ENCODE assay signal across 31 cellular contexts in the genomic region with DNA sequence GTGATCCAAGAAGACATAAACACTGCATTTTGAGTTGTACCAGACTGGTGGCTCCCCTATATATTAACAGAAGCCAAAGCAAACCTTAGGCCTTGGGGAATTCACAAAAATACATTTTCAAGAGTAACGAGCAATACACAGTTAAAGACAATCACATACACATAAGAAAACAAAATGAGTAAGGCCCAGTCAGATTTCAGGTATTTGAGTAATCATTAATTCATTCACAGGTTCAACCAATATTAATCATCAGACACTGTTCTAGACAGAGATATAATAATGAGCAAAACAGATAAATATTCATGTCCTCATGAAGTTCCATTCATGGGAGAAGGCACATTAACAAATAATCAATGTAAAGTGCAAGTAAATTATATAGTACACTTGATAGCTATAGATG. TPM values are rescaled to one million over a fixed set of nuclear protein-coding genes. Genes with fewer than 3 reads are reported as not detected.
"Had no signal": no experiment of that assay in that cellular context is flagged by ENCODE, and none has a peak within 500 bp of the region (broad histone marks: within the 10 kb centered on the region; RNA-seq: fewer than 3 reads in every experiment).

No MANE protein-coding gene starts in this region.

- H2AFZ ChIP-seq: hepatocyte, parathyroid adenoma had no signal

- H3K36me3 ChIP-seq: prostate gland had no signal

- H3K4me2 ChIP-seq: hepatocyte had no signal

- ATAC-seq: gastroesophageal sphincter; heart left ventricle; left ventricle myocardium superior; lower lobe of right lung; mucosa of descending colon; natural killer cell treated with Interleukin-12 subunit alpha and Interleukin-12 subunit beta and Interleukin-15 and Interleukin-18, amount 100 ng/mL, for 72 hours; right cardiac atrium; stimulated activated effector memory CD8-positive, alpha-beta T cell treated with anti-CD3 and anti-CD28 coated beads, Interleukin-12 subunit alpha, Interleukin-12 subunit beta, amount 100 ng/mL, for 72 hours had no signal

- H3K9me3 ChIP-seq: gastroesophageal sphincter, lower lobe of right lung, mucosa of descending colon, prostate gland, sigmoid colon, stomach, testis, tibial artery, upper lobe of left lung had no signal

- FAIRE-seq: colon, urothelium cell line had no signal

- H3K27me3 ChIP-seq: gastroesophageal sphincter, heart left ventricle, hepatocyte, sigmoid colon, stomach, testis, tibial artery, upper lobe of left lung had no signal

- H3K27ac ChIP-seq: gastroesophageal sphincter, heart left ventricle, hepatocyte, lower lobe of right lung, parathyroid adenoma, prostate gland, sigmoid colon, stomach, testis, tibial artery, upper lobe of left lung had no signal

- H3K4me1 ChIP-seq: gastroesophageal sphincter, heart left ventricle, lower lobe of right lung, parathyroid adenoma, prostate gland, sigmoid colon, stomach, testis, tibial artery, upper lobe of left lung had no signal

- DNase-seq: caudate nucleus; cerebellar nuclear complex; effector CD8-positive, alpha-beta T cell; endodermal cell; heart left ventricle; left ventricle myocardium superior; lower lobe of right lung; mucosa of descending colon; naive B cell; right cardiac atrium; sigmoid colon; stimulated activated CD4-positive, alpha-beta T cell treated with anti-CD3 and anti-CD28 coated beads, Interleukin-2, amount 100 ng/mL, for 24 hours; stimulated activated CD4-positive, alpha-beta T cell treated with anti-CD3 and anti-CD28 coated beads, Interleukin-4, amount 100 ng/mL, for 24 hours; stimulated activated naive CD4-positive, alpha-beta T cell treated with Interleukin-2 at 50 U/mL for 16 hours; stomach; testis; tibial artery; upper lobe of left lung had no signal

- H3K9ac ChIP-seq: parathyroid adenoma had no signal

- H3K4me3 ChIP-seq: gastroesophageal sphincter, heart left ventricle, hepatocyte, lower lobe of right lung, mucosa of descending colon, prostate gland, sigmoid colon, stomach, testis, tibial artery, upper lobe of left lung had no signal

RNA-seq across cellular contexts. Expression of gene STPG4, which starts 9.6 kb away (rescaled TPM):
- total RNA-seq: hepatocyte, kidney epithelial cell, left ventricle myocardium superior, mesothelial cell of epicardium, skeletal muscle tissue, stomach, subcutaneous adipose tissue had no signal
- polyA plus RNA-seq: esophagus, heart left ventricle, right cardiac atrium, stomach had no signal
